Comparison of ENCODE assay signal across 16 cellular contexts in the genomic region with DNA sequence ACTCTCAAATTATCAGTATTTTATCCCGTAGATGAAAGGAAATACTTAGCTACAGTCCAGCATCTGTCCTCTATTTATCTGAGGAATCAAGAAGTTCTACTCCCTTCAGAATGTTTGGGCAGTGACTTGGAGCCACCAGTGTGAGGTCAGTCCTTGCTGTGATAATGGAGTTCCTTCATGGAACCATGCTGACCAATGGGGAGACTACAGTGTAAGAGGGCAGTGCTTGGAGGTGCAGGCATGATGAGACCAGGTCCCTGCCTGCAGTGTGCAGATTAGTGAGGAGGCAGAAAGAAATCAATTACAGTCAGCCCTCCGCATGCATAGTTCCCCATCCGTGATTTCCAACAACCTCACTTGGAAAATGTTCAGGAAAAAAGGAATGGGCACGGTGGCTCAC. TPM values are rescaled to one million over a fixed set of nuclear protein-coding genes. Genes with fewer than 3 reads are reported as not detected.
A peak's percentile ranks its signal among the peaks of the same experiment; 100 is the strongest.
DNase-seq lines count a peak whose midpoint lies in the region; ATAC-seq and TF ChIP-seq lines count a peak whose summit lies in the region.
"Had no signal": no experiment of that assay in that cellular context is flagged by ENCODE, and none has a peak within 500 bp of the region (broad histone marks: within the 10 kb centered on the region; RNA-seq: fewer than 3 reads in every experiment).

A gene (minus strand): TSS at position 101 of the 400 bp plus-strand sequence. CDS start 102 bp downstream, outside the sequence.

- H3K27me3 Mint-ChIP-seq in progenitor cell of endocrine pancreas, result no peaks in the 10 kb centered on the region
- H3K27me3 Mint-ChIP-seq: CD4-positive, alpha-beta memory T cell had no signal

- peak within 1 kb of the TSS; percentile 76 for H3K27ac Mint-ChIP-seq in progenitor cell of endocrine pancreas
- H3K27ac Mint-ChIP-seq: CD4-positive, alpha-beta memory T cell; H9 had no signal

- TF ChIP-seq CTCF in progenitor cell of endocrine pancreas (IDR thresholded peaks at IDR 0.05; ENCODE audit: unreplicated experiment) (no peak), upper lobe of left lung (IDR thresholded peaks at IDR 0.05) (no peak)

- no peak within 1 kb of the TSS for H3K4me2 ChIP-seq in BLaER1 treated with 17β-estradiol and CSF1 and Interleukin-3, amounts not matched to agents 10 nM and 100 nM

- peaks cover 79 to 98% (median 89%) of the 10 kb centered on the region in 11 experiments for H3K36me3 ChIP-seq in BLaER1 treated with 17β-estradiol and CSF1 and Interleukin-3, amounts not matched to agents 10 nM and 100 nM
- peaks cover 82% of the 10 kb centered on the region for H3K36me3 ChIP-seq in adipocyte (ENCODE audit: control insufficient read depth, insufficient read depth, low read length, severe bottlenecking)
- peaks cover 2 to 28% (median 11%) of the 10 kb centered on the region in 4 donors for H3K36me3 ChIP-seq in upper lobe of left lung

- peaks cover 63% of the 10 kb centered on the region for H3K9me3 Mint-ChIP-seq in progenitor cell of endocrine pancreas (ENCODE audit: low read depth)

- peak within 1 kb of the TSS in 8 of 10 experiments; percentile 2 to 41 (median 23); a peak in 10 of 20 replicates for H3K4me3 ChIP-seq in BLaER1 treated with 17β-estradiol and CSF1 and Interleukin-3, amounts not matched to agents 10 nM and 100 nM
- H3K4me3 ChIP-seq in adipocyte (ENCODE audit: low read length), result peak within 1 kb of the TSS; percentile 70
- no peak within 1 kb of the TSS for H3K4me3 ChIP-seq in upper lobe of left lung

- H3K27ac ChIP-seq in BLaER1 treated with 17β-estradiol and CSF1 and Interleukin-3, amounts not matched to agents 10 nM and 100 nM, result no peak within 1 kb of the TSS
- H3K27ac ChIP-seq in temporal lobe (ENCODE audit: low read depth, low read length) (peak within 1 kb of the TSS; percentile 31), upper lobe of left lung (no peak within 1 kb of the TSS)

- no peaks in the 10 kb centered on the region for H3K4me1 Mint-ChIP-seq in progenitor cell of endocrine pancreas (ENCODE audit: low read depth)
- H3K4me1 Mint-ChIP-seq: CD14-positive monocyte; CD4-positive, alpha-beta memory T cell; H9 had no signal

- no peak for TF ChIP-seq EP300 in upper lobe of left lung (IDR thresholded peaks at IDR 0.05)

- H3K4me3 Mint-ChIP-seq in progenitor cell of endocrine pancreas (ENCODE audit: low read depth), result no peak within 1 kb of the TSS
- H3K4me3 Mint-ChIP-seq: CD14-positive monocyte, H9 had no signal

- H3K9me3 ChIP-seq in BLaER1 treated with 17β-estradiol and CSF1 and Interleukin-3, amounts not matched to agents 10 nM and 100 nM (replicated peaks in 1 of 11), result peaks cover 100% of the 10 kb centered on the region in 11 experiments
- H3K9me3 ChIP-seq in adipocyte (ENCODE audit: control insufficient read depth, low read length) (peaks cover 99% of the 10 kb centered on the region), upper lobe of left lung (peaks cover 76 to 100% (median 96%) of the 10 kb centered on the region in 4 donors)

- H3K9ac ChIP-seq in BLaER1 treated with 17β-estradiol and CSF1 and Interleukin-3, amounts not matched to agents 10 nM and 100 nM, result no peak within 1 kb of the TSS
- H3K9ac ChIP-seq in adipocyte (ENCODE audit: low read length), result no peak within 1 kb of the TSS

- H4K20me1 ChIP-seq in BLaER1 treated with 17β-estradiol and CSF1 and Interleukin-3, amounts not matched to agents 10 nM and 100 nM, result no peaks in the 10 kb centered on the region

- H3K36me3 Mint-ChIP-seq in progenitor cell of endocrine pancreas (ENCODE audit: insufficient read depth), result peaks cover 77% of the 10 kb centered on the region

- no peak for TF ChIP-seq POLR2A in upper lobe of left lung (IDR thresholded peaks at IDR 0.05)

- 78 to 94% methylated on average over 4 of the region's 4 CpGs for WGBS in upper lobe of left lung, 2 donors

- no peaks in the 10 kb centered on the region for H3K4me1 ChIP-seq in BLaER1 treated with 17β-estradiol and CSF1 and Interleukin-3, amounts not matched to agents 10 nM and 100 nM
- H3K4me1 ChIP-seq in adipocyte (ENCODE audit: control insufficient read depth, insufficient read depth, low read length) (no peaks in the 10 kb centered on the region), upper lobe of left lung (no peaks in the 10 kb centered on the region)
- H3K4me1 ChIP-seq: BE2C had no signal

- H3K27me3 ChIP-seq in BLaER1 treated with 17β-estradiol and CSF1 and Interleukin-3, amounts not matched to agents 10 nM and 100 nM, result no peaks in the 10 kb centered on the region
- H3K27me3 ChIP-seq in adipocyte (replicated peaks; ENCODE audit: control insufficient read depth, insufficient read depth, low read length) (no peaks in the 10 kb centered on the region), upper lobe of left lung (no peaks in the 10 kb centered on the region)
- H3K27me3 ChIP-seq: BE2C had no signal

- no peak for DNase-seq in adipocyte (ENCODE audit: low read depth)
- DNase-seq in progenitor cell of endocrine pancreas (ENCODE audit: low spot score, unreplicated experiment), result no peak
- no peak for DNase-seq in upper lobe of left lung
- no peak for DNase-seq in islet precursor cell
- DNase-seq: ACHN; BE2C; CD4-positive, alpha-beta memory T cell; DMS153; DMS79; GDM1; H9 had no signal

- ATAC-seq in upper lobe of left lung (ENCODE audit: low FRiP score in 2 of 2), result no peak
- no peak for ATAC-seq in GM18868 (IDR thresholded peaks at IDR 0.05; ENCODE audit: unreplicated experiment)
- ATAC-seq: HepG2 had no signal

RNA-seq across cellular contexts. Expression of the gene that starts here (rescaled TPM):
- total RNA-seq in progenitor cell of endocrine pancreas, result 1.6 and 1.8 TPM in 2 replicates
- 0.25 TPM for total RNA-seq in temporal lobe
- total RNA-seq in upper lobe of left lung, result 1 to 10 TPM in 3 of 6 donors, under 1 TPM in 2, not detected in 1; 0.46 to 7.7 (median 1.2) TPM

Comparison
In these comparisons a context has a peak if more than half of its experiments do, and no peak if none do; other contexts are left out.
1. H3K4me3 ChIP-seq: peak in BLaER1 treated with 17β-estradiol and CSF1 and Interleukin-3, amounts not matched to agents 10 nM and 100 nM (8 of 10) and adipocyte (single experiment); none in upper lobe of left lung (0 of 4).